In the genomic region with DNA sequence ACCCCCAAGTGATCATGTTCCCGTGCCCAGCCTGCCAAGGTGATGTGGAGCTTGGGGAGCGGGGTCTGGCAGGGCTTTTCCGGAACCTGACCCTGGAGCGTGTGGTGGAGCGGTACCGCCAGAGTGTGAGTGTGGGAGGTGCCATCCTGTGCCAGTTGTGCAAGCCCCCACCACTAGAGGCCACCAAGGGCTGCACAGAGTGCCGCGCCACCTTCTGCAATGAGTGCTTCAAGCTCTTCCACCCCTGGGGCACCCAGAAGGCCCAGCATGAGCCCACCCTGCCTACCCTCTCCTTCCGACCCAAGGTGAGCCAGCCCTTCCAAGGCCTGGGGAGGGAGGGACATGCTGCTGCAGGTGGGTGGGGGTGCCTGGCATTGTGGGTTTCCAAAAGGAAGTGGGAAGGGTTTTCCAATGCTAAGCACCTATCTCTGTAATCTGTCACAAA, we compare ENCODE assay signal across 9 cellular contexts. TPM values are rescaled to one million over a fixed set of nuclear protein-coding genes. Genes with fewer than 3 reads are reported as not detected.
DNase-seq lines count a peak whose midpoint lies in the region; ATAC-seq and TF ChIP-seq lines count a peak whose summit lies in the region.
"Had no signal": no experiment of that assay in that cellular context is flagged by ENCODE, and none has a peak within 500 bp of the region (broad histone marks: within the 10 kb centered on the region; RNA-seq: fewer than 3 reads in every experiment).

No MANE protein-coding gene starts in this region.

- no peaks in the 10 kb centered on the region for H3K9me3 Mint-ChIP-seq in activated T-cell treated with anti-CD3 and anti-CD28 coated beads, Interleukin-2, amount 50 U/mL, for 72 hours
- H3K9me3 Mint-ChIP-seq: activated naive CD4-positive, alpha-beta T cell treated with anti-CD3 and anti-CD28 coated beads, Interleukin-2, amount 50 U/mL, for 24 hours had no signal

- no peak overlapping the region for H3K27ac Mint-ChIP-seq in activated T-cell treated with anti-CD3 and anti-CD28 coated beads, Interleukin-2, amount 50 U/mL, for 72 hours

- DNase-seq in NCI-H82 (lab: John Stamatoyannopoulos, UW) (peak; percentile 81), NCI-H82 treated with DMSO at 0.1 percent for 48 hours (lab: John Stamatoyannopoulos, UW; ENCODE audit: unreplicated experiment) (no peak), Kasumi-1 (lab: John Stamatoyannopoulos, UW) (peak; percentile 46 to 48), retinal pigment epithelial cell (ENCODE audit: low read depth) (no peak)
- DNase-seq in activated T-cell treated with anti-CD3 and anti-CD28 coated beads, Interleukin-2, amount 50 U/mL, for 72 hours, result peak; percentile 27 to 57
- no peak for DNase-seq in stimulated activated naive CD4-positive, alpha-beta T cell treated with Interleukin-2 at 50 U/mL for 16 hours (lab: John Stamatoyannopoulos, UW)

- no peak overlapping the region for H3K4me3 ChIP-seq in retinal pigment epithelial cell (ENCODE audit: low read length)

- peaks cover 3 to 4% of the 10 kb centered on the region in 2 donors for H3K36me3 Mint-ChIP-seq in activated T-cell treated with anti-CD3 and anti-CD28 coated beads, Interleukin-2, amount 50 U/mL, for 72 hours (ENCODE audit: insufficient read depth in 2 of 2)

- H3K4me1 Mint-ChIP-seq in activated T-cell treated with anti-CD3 and anti-CD28 coated beads, Interleukin-2, amount 50 U/mL, for 72 hours (ENCODE audit: low read depth), result peaks cover 54% of the 10 kb centered on the region

- H3K27me3 Mint-ChIP-seq in activated T-cell treated with anti-CD3 and anti-CD28 coated beads, Interleukin-2, amount 50 U/mL, for 72 hours (ENCODE audit: low read depth), result no peaks in the 10 kb centered on the region
- H3K27me3 Mint-ChIP-seq: activated naive CD4-positive, alpha-beta T cell treated with anti-CD3 and anti-CD28 coated beads, Interleukin-2, amount 50 U/mL, for 24 hours had no signal

- peak in 1 of 2 donors; percentile 23 for ATAC-seq in activated T-cell treated with anti-CD3 and anti-CD28 coated beads, Interleukin-2, amount 50 U/mL, for 72 hours (replicated peaks in 1 of 2)
- no peak for ATAC-seq in HG03520 (IDR thresholded peaks at IDR 0.05; ENCODE audit: unreplicated experiment)
- ATAC-seq in HG03565 (IDR thresholded peaks at IDR 0.05; ENCODE audit: unreplicated experiment), result no peak

- peak; percentile 1 for TF ChIP-seq CTCF in retinal pigment epithelial cell (conservative IDR thresholded peaks at IDR 0.05; ENCODE audit: low read depth, low read length)

- peak overlapping the region; percentile 5 to 63 for H3K4me3 Mint-ChIP-seq in activated T-cell treated with anti-CD3 and anti-CD28 coated beads, Interleukin-2, amount 50 U/mL, for 72 hours

RNA-seq across cellular contexts. Expression of a gene that starts 2.3 kb away (rescaled TPM):
- 1 to 10 TPM; 8.6 to 9.8 TPM for total RNA-seq in activated T-cell treated with anti-CD3 and anti-CD28 coated beads, Interleukin-2, amount 50 U/mL, for 72 hours

RNA-seq across cellular contexts. Expression of a gene that starts 2.8 kb away (rescaled TPM):
- total RNA-seq in activated T-cell treated with anti-CD3 and anti-CD28 coated beads, Interleukin-2, amount 50 U/mL, for 72 hours, result 100 to 1,000 TPM; 199 to 203 TPM

RNA-seq across cellular contexts. Expression of a gene that starts 31.7 kb away (rescaled TPM):
- total RNA-seq in activated T-cell treated with anti-CD3 and anti-CD28 coated beads, Interleukin-2, amount 50 U/mL, for 72 hours, result 10 to 100 TPM; 24.7 to 28.7 TPM

RNA-seq across cellular contexts. Expression of a gene that starts 32.5 kb away (rescaled TPM):
- total RNA-seq in activated T-cell treated with anti-CD3 and anti-CD28 coated beads, Interleukin-2, amount 50 U/mL, for 72 hours, result 10 to 100 TPM; 25.5 to 27.4 TPM

RNA-seq across cellular contexts. Expression of a gene that starts 35.6 kb away (rescaled TPM):
- total RNA-seq in activated T-cell treated with anti-CD3 and anti-CD28 coated beads, Interleukin-2, amount 50 U/mL, for 72 hours, result 10 to 100 TPM; 49.4 to 58.9 TPM

Comparison
In these comparisons a context has a peak if more than half of its experiments do, and no peak if none do; other contexts are left out.
1. DNase-seq: peak in NCI-H82 (single experiment), Kasumi-1 (2 of 2) and activated T-cell treated with anti-CD3 and anti-CD28 coated beads, Interleukin-2, amount 50 U/mL, for 72 hours (2 of 2); none in NCI-H82 treated with DMSO at 0.1 percent for 48 hours (single experiment), retinal pigment epithelial cell (single experiment) and stimulated activated naive CD4-positive, alpha-beta T cell treated with Interleukin-2 at 50 U/mL for 16 hours (single experiment).